8 cellular contexts compared by ENCODE assay signal in the genomic region with DNA sequence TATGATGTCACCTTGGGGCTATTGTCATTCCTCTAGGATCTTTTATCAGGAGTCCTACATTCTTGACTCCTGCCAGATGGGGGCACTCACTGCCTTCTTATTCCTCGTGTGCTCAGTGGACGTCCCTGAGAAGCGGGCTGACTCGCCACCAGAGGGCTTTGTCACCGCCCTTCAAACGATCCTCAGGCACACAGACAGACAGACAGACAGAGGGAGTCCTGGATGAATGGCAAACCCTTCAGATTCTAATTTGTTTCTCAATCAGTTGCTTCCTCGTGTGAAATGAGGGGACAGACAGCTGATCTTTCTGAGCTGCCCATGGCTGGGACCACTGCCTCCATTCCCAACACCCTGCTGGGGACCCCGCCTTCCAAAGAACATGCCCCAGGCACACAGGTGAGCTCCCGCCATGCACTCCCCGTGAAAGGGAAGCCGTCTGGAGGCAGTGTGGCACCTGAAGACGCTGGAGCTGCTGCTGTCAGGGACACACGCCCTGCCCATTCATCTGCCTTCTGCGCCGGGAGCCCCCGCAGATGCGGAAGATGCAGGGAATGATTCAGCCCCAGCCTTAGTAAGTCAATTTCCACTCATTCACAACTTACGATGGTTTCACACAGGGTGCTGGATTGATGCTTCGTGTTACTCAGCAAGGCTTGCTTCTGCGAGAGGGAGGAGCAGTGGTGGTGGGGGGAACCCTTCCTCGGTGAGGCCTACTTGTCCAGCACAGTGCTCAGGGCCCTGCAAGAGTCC. TPM values are rescaled to one million over a fixed set of nuclear protein-coding genes. Genes with fewer than 3 reads are reported as not detected.
DNase-seq lines count a peak whose midpoint lies in the region; ATAC-seq and TF ChIP-seq lines count a peak whose summit lies in the region.

No MANE protein-coding gene starts in this region.

- TF ChIP-seq POLR2A in lower leg skin (IDR thresholded peaks at IDR 0.05): no peak

- H3K4me1 ChIP-seq in effector memory CD4-positive, alpha-beta T cell (ENCODE audit: control insufficient read depth, insufficient read depth, low read length, poor library complexity, severe bottlenecking): no peaks in the 10 kb centered on the region

- WGBS in lower leg skin, 2 donors: 40 to 45% methylated on average over 20 to 21 of the region's 21 CpGs

- no peak overlapping the region for H3K4me3 ChIP-seq in effector memory CD4-positive, alpha-beta T cell (ENCODE audit: insufficient read depth, low read depth, low read length, poor library complexity, severe bottlenecking)
- H3K4me3 ChIP-seq in lower leg skin (ENCODE audit: low read depth, poor library complexity, severe bottlenecking): no peak overlapping the region

- DNase-seq in NK-92 treated with Interleukin-12 subunit alpha and Interleukin-12 subunit beta, amount 100 ng/mL, for 24 hours (lab: John Stamatoyannopoulos, UW): peak; percentile 56
- DNase-seq in NK-92 (lab: John Stamatoyannopoulos, UW; ENCODE audit: unreplicated experiment): no peak
- peak; percentile 68 to 89 for DNase-seq in NCI-H526 (lab: John Stamatoyannopoulos, UW)
- DNase-seq in activated CD4-positive, alpha-beta T cell treated with anti-CD3 and anti-CD28 coated beads, Interleukin-2, amount 50 U/mL, for 4 hours: peak; percentile 34 to 39
- peak; percentile 10 to 43 (median 28) for DNase-seq in effector memory CD4-positive, alpha-beta T cell
- peak; percentile 73 to 93 for DNase-seq in lower leg skin (ENCODE audit: low spot score in 2 of 2)
- peak; percentile 13 for DNase-seq in stimulated activated CD8-positive, alpha-beta memory T cell treated with anti-CD3 and anti-CD28 coated beads, Interleukin-12 subunit alpha, Interleukin-12 subunit beta, amount 100 ng/mL, for 4 hours (ENCODE audit: low read depth)

- H3K27ac ChIP-seq in effector memory CD4-positive, alpha-beta T cell (ENCODE audit: insufficient read depth, low read length, poor library complexity, severe bottlenecking): no peak overlapping the region

- H3K36me3 ChIP-seq in effector memory CD4-positive, alpha-beta T cell (ENCODE audit: control insufficient read depth, insufficient read depth, low read length): no peaks in the 10 kb centered on the region

- intact Hi-C loops in lower leg skin (cut with DNase I; ENCODE audit: low total_unique reads): loop anchor here (5.0 kb wide), 1 partner anchor 218 kb away; no protein-coding TSS in a partner anchor

- ATAC-seq in HG03342 (IDR thresholded peaks at IDR 0.05; ENCODE audit: unreplicated experiment): peak; percentile 72

- no peaks in the 10 kb centered on the region for H3K9me3 ChIP-seq in effector memory CD4-positive, alpha-beta T cell (ENCODE audit: control insufficient read depth, low read length)

- no peaks in the 10 kb centered on the region for H3K27me3 ChIP-seq in effector memory CD4-positive, alpha-beta T cell (replicated peaks; ENCODE audit: control insufficient read depth, insufficient read depth, low read length, poor library complexity, severe bottlenecking)

- peak in 1 of 3 donors; percentile 75 for TF ChIP-seq CTCF in lower leg skin (IDR thresholded peaks at IDR 0.05)

RNA-seq across cellular contexts. Expression of gene SH3PXD2B, which starts 24.9 kb away (rescaled TPM):
- 10 to 100 TPM; 13.5 to 43.5 (median 28.1) TPM for total RNA-seq in lower leg skin
